Comparison of ENCODE assay signal across 1 cellular context in genomic region chr20:14902432-14903089, GRCh38.
TF ChIP-seq lines count a peak whose summit lies in the region.

No MANE protein-coding gene starts in this region.

TF ChIP-seq in GM12878, 131 proteins besides CTCF, POLR2A, EP300 and RAD21 (continued from another document and continues in another):
- TF ChIP-seq, protein P1, sequence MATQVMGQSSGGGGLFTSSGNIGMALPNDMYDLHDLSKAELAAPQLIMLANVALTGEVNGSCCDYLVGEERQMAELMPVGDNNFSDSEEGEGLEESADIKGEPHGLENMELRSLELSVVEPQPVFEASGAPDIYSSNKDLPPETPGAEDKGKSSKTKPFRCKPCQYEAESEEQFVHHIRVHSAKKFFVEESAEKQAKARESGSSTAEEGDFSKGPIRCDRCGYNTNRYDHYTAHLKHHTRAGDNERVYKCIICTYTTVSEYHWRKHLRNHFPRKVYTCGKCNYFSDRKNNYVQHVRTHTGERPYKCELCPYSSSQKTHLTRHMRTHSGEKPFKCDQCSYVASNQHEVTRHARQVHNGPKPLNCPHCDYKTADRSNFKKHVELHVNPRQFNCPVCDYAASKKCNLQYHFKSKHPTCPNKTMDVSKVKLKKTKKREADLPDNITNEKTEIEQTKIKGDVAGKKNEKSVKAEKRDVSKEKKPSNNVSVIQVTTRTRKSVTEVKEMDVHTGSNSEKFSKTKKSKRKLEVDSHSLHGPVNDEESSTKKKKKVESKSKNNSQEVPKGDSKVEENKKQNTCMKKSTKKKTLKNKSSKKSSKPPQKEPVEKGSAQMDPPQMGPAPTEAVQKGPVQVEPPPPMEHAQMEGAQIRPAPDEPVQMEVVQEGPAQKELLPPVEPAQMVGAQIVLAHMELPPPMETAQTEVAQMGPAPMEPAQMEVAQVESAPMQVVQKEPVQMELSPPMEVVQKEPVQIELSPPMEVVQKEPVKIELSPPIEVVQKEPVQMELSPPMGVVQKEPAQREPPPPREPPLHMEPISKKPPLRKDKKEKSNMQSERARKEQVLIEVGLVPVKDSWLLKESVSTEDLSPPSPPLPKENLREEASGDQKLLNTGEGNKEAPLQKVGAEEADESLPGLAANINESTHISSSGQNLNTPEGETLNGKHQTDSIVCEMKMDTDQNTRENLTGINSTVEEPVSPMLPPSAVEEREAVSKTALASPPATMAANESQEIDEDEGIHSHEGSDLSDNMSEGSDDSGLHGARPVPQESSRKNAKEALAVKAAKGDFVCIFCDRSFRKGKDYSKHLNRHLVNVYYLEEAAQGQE (IDR thresholded peaks at IDR 0.05; ENCODE audit: low read depth, low read length): no peak
- TF ChIP-seq, protein P2, sequence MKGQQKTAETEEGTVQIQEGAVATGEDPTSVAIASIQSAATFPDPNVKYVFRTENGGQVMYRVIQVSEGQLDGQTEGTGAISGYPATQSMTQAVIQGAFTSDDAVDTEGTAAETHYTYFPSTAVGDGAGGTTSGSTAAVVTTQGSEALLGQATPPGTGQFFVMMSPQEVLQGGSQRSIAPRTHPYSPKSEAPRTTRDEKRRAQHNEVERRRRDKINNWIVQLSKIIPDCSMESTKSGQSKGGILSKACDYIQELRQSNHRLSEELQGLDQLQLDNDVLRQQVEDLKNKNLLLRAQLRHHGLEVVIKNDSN (IDR thresholded peaks at IDR 0.05; ENCODE audit: borderline replicate concordance, extremely low read length, insufficient read depth, low read depth, low read length): no peak
- TF ChIP-seq, protein P3, sequence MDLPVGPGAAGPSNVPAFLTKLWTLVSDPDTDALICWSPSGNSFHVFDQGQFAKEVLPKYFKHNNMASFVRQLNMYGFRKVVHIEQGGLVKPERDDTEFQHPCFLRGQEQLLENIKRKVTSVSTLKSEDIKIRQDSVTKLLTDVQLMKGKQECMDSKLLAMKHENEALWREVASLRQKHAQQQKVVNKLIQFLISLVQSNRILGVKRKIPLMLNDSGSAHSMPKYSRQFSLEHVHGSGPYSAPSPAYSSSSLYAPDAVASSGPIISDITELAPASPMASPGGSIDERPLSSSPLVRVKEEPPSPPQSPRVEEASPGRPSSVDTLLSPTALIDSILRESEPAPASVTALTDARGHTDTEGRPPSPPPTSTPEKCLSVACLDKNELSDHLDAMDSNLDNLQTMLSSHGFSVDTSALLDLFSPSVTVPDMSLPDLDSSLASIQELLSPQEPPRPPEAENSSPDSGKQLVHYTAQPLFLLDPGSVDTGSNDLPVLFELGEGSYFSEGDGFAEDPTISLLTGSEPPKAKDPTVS (IDR thresholded peaks at IDR 0.05; ENCODE audit: low read depth, low read length): no peak
- TF ChIP-seq, protein P4, sequence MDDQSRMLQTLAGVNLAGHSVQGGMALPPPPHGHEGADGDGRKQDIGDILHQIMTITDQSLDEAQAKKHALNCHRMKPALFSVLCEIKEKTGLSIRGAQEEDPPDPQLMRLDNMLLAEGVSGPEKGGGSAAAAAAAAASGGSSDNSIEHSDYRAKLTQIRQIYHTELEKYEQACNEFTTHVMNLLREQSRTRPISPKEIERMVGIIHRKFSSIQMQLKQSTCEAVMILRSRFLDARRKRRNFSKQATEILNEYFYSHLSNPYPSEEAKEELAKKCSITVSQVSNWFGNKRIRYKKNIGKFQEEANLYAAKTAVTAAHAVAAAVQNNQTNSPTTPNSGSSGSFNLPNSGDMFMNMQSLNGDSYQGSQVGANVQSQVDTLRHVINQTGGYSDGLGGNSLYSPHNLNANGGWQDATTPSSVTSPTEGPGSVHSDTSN (IDR thresholded peaks at IDR 0.05; ENCODE audit: insufficient replicate concordance, low read depth, low read length): no peak
- TF ChIP-seq PML (IDR thresholded peaks at IDR 0.05; ENCODE audit: low read length): no peak
- 0 out of 2 replicates have a peak, but pooled peaks have one; percentile 71 for TF ChIP-seq IRF4 (IDR thresholded peaks at IDR 0.05; ENCODE audit: low read depth, low read length)
- TF ChIP-seq POLR2AphosphoS2 (IDR thresholded peaks at IDR 0.05; ENCODE audit: low read depth, low read length): no peak
- no peak for TF ChIP-seq LARP7 (IDR thresholded peaks at IDR 0.05)
- TF ChIP-seq RFX5 (IDR thresholded peaks at IDR 0.05; ENCODE audit: low read depth, low read length): no peak
- TF ChIP-seq CBFB (IDR thresholded peaks at IDR 0.05; ENCODE audit: low read depth): no peak
- peak; percentile 85 for TF ChIP-seq NR2F1 (conservative IDR thresholded peaks at IDR 0.05)
- no peak for TF ChIP-seq SMAD5 (IDR thresholded peaks at IDR 0.05; ENCODE audit: low read depth)
- no peak for TF ChIP-seq SIN3A (IDR thresholded peaks at IDR 0.05; ENCODE audit: low read depth, low read length)
- no peak for TF ChIP-seq NFYA (IDR thresholded peaks at IDR 0.05; ENCODE audit: borderline replicate concordance, low read depth, low read length)
- TF ChIP-seq IKZF2 (IDR thresholded peaks at IDR 0.05): peak; percentile 87 to 89
- TF ChIP-seq ESRRA (IDR thresholded peaks at IDR 0.05; ENCODE audit: low read length): peak; percentile 81; the same call in 1 of the 2 replicates
- TF ChIP-seq YBX1 (IDR thresholded peaks at IDR 0.05): no peak
- TF ChIP-seq, protein P5, sequence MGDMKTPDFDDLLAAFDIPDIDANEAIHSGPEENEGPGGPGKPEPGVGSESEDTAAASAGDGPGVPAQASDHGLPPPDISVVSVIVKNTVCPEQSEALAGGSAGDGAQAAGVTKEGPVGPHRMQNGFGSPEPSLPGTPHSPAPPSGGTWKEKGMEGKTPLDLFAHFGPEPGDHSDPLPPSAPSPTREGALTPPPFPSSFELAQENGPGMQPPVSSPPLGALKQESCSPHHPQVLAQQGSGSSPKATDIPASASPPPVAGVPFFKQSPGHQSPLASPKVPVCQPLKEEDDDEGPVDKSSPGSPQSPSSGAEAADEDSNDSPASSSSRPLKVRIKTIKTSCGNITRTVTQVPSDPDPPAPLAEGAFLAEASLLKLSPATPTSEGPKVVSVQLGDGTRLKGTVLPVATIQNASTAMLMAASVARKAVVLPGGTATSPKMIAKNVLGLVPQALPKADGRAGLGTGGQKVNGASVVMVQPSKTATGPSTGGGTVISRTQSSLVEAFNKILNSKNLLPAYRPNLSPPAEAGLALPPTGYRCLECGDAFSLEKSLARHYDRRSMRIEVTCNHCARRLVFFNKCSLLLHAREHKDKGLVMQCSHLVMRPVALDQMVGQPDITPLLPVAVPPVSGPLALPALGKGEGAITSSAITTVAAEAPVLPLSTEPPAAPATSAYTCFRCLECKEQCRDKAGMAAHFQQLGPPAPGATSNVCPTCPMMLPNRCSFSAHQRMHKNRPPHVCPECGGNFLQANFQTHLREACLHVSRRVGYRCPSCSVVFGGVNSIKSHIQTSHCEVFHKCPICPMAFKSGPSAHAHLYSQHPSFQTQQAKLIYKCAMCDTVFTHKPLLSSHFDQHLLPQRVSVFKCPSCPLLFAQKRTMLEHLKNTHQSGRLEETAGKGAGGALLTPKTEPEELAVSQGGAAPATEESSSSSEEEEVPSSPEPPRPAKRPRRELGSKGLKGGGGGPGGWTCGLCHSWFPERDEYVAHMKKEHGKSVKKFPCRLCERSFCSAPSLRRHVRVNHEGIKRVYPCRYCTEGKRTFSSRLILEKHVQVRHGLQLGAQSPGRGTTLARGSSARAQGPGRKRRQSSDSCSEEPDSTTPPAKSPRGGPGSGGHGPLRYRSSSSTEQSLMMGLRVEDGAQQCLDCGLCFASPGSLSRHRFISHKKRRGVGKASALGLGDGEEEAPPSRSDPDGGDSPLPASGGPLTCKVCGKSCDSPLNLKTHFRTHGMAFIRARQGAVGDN (IDR thresholded peaks at IDR 0.05): no peak
- TF ChIP-seq MXI1 (IDR thresholded peaks at IDR 0.05; ENCODE audit: low read depth, low read length): no peak
- TF ChIP-seq MTA2 (IDR thresholded peaks at IDR 0.05; ENCODE audit: low read depth): peak; percentile 92
- peak; percentile 80 for TF ChIP-seq IKZF1 (conservative IDR thresholded peaks at IDR 0.05)
- TF ChIP-seq STAT3 (IDR thresholded peaks at IDR 0.05; ENCODE audit: low read depth, low read length): no peak
- no peak for TF ChIP-seq RAD51 (IDR thresholded peaks at IDR 0.05)
- TF ChIP-seq GATAD2B (conservative IDR thresholded peaks at IDR 0.05; ENCODE audit: low read depth): no peak; the same call in 1 of the 2 replicates
- no peak for TF ChIP-seq NBN (IDR thresholded peaks at IDR 0.05)
- TF ChIP-seq, protein P6, sequence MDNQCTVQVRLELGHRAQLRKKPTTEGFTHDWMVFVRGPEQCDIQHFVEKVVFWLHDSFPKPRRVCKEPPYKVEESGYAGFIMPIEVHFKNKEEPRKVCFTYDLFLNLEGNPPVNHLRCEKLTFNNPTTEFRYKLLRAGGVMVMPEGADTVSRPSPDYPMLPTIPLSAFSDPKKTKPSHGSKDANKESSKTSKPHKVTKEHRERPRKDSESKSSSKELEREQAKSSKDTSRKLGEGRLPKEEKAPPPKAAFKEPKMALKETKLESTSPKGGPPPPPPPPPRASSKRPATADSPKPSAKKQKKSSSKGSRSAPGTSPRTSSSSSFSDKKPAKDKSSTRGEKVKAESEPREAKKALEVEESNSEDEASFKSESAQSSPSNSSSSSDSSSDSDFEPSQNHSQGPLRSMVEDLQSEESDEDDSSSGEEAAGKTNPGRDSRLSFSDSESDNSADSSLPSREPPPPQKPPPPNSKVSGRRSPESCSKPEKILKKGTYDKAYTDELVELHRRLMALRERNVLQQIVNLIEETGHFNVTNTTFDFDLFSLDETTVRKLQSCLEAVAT (IDR thresholded peaks at IDR 0.05): 0 out of 2 replicates have a peak, but pooled peaks have one; percentile 21
- TF ChIP-seq BACH1 (IDR thresholded peaks at IDR 0.05; ENCODE audit: borderline replicate concordance): no peak
- no peak for TF ChIP-seq STAT1 (conservative IDR thresholded peaks at IDR 0.05)
- no peak for TF ChIP-seq ZBTB4 (CRISPR knock-in tag; IDR thresholded peaks at IDR 0.05)
- 0 out of 2 replicates have a peak, but pooled peaks have one; percentile 21 for TF ChIP-seq NFIC (IDR thresholded peaks at IDR 0.05; ENCODE audit: low read depth, low read length)
- TF ChIP-seq EED (IDR thresholded peaks at IDR 0.05; ENCODE audit: low read depth): no peak
- TF ChIP-seq RELB (IDR thresholded peaks at IDR 0.05; ENCODE audit: low read depth): 0 out of 2 replicates have a peak, but pooled peaks have one; percentile 25
- no peak for TF ChIP-seq SIX5 (IDR thresholded peaks at IDR 0.05; ENCODE audit: low read depth, low read length, severe bottlenecking)
- peak; percentile 86 for TF ChIP-seq DPF2 (IDR thresholded peaks at IDR 0.05)
- TF ChIP-seq ZNF217 (IDR thresholded peaks at IDR 0.05): peak; percentile 70
- no peak for TF ChIP-seq ETV6 (conservative IDR thresholded peaks at IDR 0.05 in 1 of 2, IDR thresholded peaks at IDR 0.05 in 1 of 2; ENCODE audit: borderline replicate concordance in 1 of 2, low read depth in 1 of 2)
- no peak for TF ChIP-seq E4F1 (IDR thresholded peaks at IDR 0.05; ENCODE audit: borderline replicate concordance, partially characterized antibody)
- TF ChIP-seq, protein P7, sequence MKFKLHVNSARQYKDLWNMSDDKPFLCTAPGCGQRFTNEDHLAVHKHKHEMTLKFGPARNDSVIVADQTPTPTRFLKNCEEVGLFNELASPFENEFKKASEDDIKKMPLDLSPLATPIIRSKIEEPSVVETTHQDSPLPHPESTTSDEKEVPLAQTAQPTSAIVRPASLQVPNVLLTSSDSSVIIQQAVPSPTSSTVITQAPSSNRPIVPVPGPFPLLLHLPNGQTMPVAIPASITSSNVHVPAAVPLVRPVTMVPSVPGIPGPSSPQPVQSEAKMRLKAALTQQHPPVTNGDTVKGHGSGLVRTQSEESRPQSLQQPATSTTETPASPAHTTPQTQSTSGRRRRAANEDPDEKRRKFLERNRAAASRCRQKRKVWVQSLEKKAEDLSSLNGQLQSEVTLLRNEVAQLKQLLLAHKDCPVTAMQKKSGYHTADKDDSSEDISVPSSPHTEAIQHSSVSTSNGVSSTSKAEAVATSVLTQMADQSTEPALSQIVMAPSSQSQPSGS (IDR thresholded peaks at IDR 0.05; ENCODE audit: low read length): no peak
- peak; percentile 78 for TF ChIP-seq BCL11A (IDR thresholded peaks at IDR 0.05; ENCODE audit: low read depth, low read length)
